Comparison of ENCODE assay signal across 1 cellular context in the genomic region with DNA sequence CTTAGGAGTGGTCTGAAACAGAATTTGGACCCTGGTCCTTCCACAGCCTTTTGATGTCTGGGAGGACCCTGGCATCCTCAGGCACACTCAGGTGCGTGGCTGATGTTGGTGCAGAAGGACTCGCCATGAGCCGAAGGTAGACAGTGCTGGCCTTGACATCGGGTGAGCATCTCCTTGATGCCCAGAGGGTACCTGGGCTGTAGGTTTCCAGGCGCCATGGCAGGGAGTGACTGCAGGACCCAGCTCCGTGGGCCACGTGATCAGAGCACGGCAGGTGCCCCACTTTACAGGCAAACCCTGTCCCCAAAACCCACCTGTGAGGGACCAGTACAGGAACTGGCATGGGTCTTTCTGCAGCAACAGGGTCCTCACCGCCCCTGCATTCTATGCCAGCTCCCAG.
TF ChIP-seq lines count a peak whose summit lies in the region.

No MANE protein-coding gene starts in this region.

TF ChIP-seq in H1, 55 proteins besides CTCF, POLR2A, EP300 and RAD21:
- TF ChIP-seq SP1 (IDR thresholded peaks at IDR 0.05; ENCODE audit: low read depth, low read length) (no peak), RXRA (IDR thresholded peaks at IDR 0.05; ENCODE audit: insufficient read depth, low read depth, low read length) (no peak), BRCA1 (IDR thresholded peaks at IDR 0.05; ENCODE audit: low read depth, low read length) (no peak), GABPA (IDR thresholded peaks at IDR 0.05; ENCODE audit: borderline replicate concordance, insufficient read depth, low read length) (no peak), CEBPB (IDR thresholded peaks at IDR 0.05; ENCODE audit: low read depth, low read length) (no peak), PHF8 (conservative IDR thresholded peaks at IDR 0.05; ENCODE audit: low read depth, low read length) (no peak), SAP30 (IDR thresholded peaks at IDR 0.05; ENCODE audit: insufficient read depth, insufficient replicate concordance, low read length) (no peak), KDM4A (IDR thresholded peaks at IDR 0.05; ENCODE audit: low read depth, low read length, severe bottlenecking) (no peak), SIN3A (conservative IDR thresholded peaks at IDR 0.05 in 1 of 2, IDR thresholded peaks at IDR 0.05 in 1 of 2; ENCODE audit: low read depth in 1 of 2, low read length in 2 of 2) (no peak), EZH2 (IDR thresholded peaks at IDR 0.05; ENCODE audit: low read depth, low read length, severe bottlenecking) (no peak), ZNF274 (IDR thresholded peaks at IDR 0.05; ENCODE audit: borderline replicate concordance, extremely low read depth, low read length) (no peak), BCL11A (IDR thresholded peaks at IDR 0.05; ENCODE audit: low read depth in 2 of 2, low read length in 2 of 2) (no peak), KDM5A (IDR thresholded peaks at IDR 0.05; ENCODE audit: low read length) (no peak), FOSL1 (IDR thresholded peaks at IDR 0.05; ENCODE audit: insufficient read depth, low read depth, low read length) (no peak), SIX5 (IDR thresholded peaks at IDR 0.05; ENCODE audit: low read depth, low read length) (no peak), GTF2F1 (IDR thresholded peaks at IDR 0.05; ENCODE audit: borderline replicate concordance, low read depth, low read length) (no peak)
- TF ChIP-seq, protein P1, sequence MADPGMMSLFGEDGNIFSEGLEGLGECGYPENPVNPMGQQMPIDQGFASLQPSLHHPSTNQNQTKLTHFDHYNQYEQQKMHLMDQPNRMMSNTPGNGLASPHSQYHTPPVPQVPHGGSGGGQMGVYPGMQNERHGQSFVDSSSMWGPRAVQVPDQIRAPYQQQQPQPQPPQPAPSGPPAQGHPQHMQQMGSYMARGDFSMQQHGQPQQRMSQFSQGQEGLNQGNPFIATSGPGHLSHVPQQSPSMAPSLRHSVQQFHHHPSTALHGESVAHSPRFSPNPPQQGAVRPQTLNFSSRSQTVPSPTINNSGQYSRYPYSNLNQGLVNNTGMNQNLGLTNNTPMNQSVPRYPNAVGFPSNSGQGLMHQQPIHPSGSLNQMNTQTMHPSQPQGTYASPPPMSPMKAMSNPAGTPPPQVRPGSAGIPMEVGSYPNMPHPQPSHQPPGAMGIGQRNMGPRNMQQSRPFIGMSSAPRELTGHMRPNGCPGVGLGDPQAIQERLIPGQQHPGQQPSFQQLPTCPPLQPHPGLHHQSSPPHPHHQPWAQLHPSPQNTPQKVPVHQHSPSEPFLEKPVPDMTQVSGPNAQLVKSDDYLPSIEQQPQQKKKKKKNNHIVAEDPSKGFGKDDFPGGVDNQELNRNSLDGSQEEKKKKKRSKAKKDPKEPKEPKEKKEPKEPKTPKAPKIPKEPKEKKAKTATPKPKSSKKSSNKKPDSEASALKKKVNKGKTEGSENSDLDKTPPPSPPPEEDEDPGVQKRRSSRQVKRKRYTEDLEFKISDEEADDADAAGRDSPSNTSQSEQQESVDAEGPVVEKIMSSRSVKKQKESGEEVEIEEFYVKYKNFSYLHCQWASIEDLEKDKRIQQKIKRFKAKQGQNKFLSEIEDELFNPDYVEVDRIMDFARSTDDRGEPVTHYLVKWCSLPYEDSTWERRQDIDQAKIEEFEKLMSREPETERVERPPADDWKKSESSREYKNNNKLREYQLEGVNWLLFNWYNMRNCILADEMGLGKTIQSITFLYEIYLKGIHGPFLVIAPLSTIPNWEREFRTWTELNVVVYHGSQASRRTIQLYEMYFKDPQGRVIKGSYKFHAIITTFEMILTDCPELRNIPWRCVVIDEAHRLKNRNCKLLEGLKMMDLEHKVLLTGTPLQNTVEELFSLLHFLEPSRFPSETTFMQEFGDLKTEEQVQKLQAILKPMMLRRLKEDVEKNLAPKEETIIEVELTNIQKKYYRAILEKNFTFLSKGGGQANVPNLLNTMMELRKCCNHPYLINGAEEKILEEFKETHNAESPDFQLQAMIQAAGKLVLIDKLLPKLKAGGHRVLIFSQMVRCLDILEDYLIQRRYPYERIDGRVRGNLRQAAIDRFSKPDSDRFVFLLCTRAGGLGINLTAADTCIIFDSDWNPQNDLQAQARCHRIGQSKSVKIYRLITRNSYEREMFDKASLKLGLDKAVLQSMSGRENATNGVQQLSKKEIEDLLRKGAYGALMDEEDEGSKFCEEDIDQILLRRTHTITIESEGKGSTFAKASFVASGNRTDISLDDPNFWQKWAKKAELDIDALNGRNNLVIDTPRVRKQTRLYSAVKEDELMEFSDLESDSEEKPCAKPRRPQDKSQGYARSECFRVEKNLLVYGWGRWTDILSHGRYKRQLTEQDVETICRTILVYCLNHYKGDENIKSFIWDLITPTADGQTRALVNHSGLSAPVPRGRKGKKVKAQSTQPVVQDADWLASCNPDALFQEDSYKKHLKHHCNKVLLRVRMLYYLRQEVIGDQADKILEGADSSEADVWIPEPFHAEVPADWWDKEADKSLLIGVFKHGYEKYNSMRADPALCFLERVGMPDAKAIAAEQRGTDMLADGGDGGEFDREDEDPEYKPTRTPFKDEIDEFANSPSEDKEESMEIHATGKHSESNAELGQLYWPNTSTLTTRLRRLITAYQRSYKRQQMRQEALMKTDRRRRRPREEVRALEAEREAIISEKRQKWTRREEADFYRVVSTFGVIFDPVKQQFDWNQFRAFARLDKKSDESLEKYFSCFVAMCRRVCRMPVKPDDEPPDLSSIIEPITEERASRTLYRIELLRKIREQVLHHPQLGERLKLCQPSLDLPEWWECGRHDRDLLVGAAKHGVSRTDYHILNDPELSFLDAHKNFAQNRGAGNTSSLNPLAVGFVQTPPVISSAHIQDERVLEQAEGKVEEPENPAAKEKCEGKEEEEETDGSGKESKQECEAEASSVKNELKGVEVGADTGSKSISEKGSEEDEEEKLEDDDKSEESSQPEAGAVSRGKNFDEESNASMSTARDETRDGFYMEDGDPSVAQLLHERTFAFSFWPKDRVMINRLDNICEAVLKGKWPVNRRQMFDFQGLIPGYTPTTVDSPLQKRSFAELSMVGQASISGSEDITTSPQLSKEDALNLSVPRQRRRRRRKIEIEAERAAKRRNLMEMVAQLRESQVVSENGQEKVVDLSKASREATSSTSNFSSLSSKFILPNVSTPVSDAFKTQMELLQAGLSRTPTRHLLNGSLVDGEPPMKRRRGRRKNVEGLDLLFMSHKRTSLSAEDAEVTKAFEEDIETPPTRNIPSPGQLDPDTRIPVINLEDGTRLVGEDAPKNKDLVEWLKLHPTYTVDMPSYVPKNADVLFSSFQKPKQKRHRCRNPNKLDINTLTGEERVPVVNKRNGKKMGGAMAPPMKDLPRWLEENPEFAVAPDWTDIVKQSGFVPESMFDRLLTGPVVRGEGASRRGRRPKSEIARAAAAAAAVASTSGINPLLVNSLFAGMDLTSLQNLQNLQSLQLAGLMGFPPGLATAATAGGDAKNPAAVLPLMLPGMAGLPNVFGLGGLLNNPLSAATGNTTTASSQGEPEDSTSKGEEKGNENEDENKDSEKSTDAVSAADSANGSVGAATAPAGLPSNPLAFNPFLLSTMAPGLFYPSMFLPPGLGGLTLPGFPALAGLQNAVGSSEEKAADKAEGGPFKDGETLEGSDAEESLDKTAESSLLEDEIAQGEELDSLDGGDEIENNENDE (IDR thresholded peaks at IDR 0.05; ENCODE audit: insufficient replicate concordance, low read length), result no peak
